ENCODE assay signal across 8 cellular contexts in the genomic region with DNA sequence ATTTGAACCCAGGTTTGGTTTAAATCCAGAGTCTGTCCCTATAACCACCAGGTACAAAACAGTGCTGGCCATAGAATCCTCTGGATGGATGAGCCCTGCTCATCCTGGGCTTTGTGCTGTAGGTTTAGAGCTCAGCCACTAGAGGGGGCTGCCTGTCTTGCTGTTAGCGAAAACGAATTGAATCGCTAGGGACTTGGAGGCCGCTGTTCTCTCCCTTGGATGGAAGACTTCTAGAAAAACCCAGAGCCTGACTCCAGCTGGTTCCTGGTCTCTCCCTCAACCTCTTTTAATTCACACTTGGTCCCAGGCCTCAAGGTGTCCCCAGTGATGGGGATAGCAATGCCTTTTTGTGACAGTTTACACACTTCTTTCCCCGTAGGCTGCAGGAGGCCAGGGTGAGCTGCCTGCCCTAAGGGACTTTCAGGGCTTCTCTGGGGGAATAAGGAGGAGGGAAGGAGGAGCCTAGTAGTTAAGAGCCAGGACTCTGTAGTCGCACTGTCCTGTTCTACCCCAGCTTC. TPM values are rescaled to one million over a fixed set of nuclear protein-coding genes. Genes with fewer than 3 reads are reported as not detected.
DNase-seq lines count a peak whose midpoint lies in the region; ATAC-seq, FAIRE-seq and TF ChIP-seq lines count a peak whose summit lies in the region.

No MANE protein-coding gene starts in this region.

- H3K9me3 ChIP-seq in AG04450 (ENCODE audit: control insufficient read depth, insufficient read depth, low read length) (no peaks in the 10 kb centered on the region), endothelial cell of umbilical vein (replicated peaks; ENCODE audit: control insufficient read depth, insufficient read depth, low read length) (no peaks in the 10 kb centered on the region)

- CTCF ChIA-PET in AG04450 (lab: Charles Lee) = interaction anchor here (0.8 to 3.4 kb wide), 28 partner anchors 8 to 1000 kb away, joined by 3 to 34 read pairs (median 4); partner anchors contain the start of genes NCBP2L, RBM41 and RIPPLY1
- CTCF ChIA-PET in endothelial cell of umbilical vein (lab: Charles Lee) = interaction anchor here (0.8 to 5.3 kb wide), 18 partner anchors 9 to 882 kb away, joined by 3 to 121 read pairs (median 4); partner anchors contain the start of genes NCBP2L and RIPPLY1

- no peaks in the 10 kb centered on the region for H4K20me1 ChIP-seq in endothelial cell of umbilical vein (replicated peaks; ENCODE audit: control insufficient read depth, extremely low read depth, insufficient read depth, low read length)

- BruUV-seq in endothelial cell of umbilical vein (replicated peaks; lab: Mats Ljungman, UMichigan) = no TSS peak

- peaks cover 16% of the 10 kb centered on the region for H3K4me1 ChIP-seq in endothelial cell of umbilical vein (ENCODE audit: control insufficient read depth, extremely low read depth, insufficient read depth, low read length)

- no peaks in the 10 kb centered on the region for H3K79me2 ChIP-seq in endothelial cell of umbilical vein (ENCODE audit: control insufficient read depth, insufficient read depth, low read length)

- H3K9ac ChIP-seq in endothelial cell of umbilical vein (replicated peaks; ENCODE audit: extremely low read depth, insufficient read depth, low read length) = no peak overlapping the region

- H3K4me2 ChIP-seq in endothelial cell of umbilical vein (ENCODE audit: insufficient read depth, low read length) = no peak overlapping the region

- peak; percentile 98 for FAIRE-seq in endothelial cell of umbilical vein (lab: Jason Lieb, UNC)

- peak overlapping the region; percentile 47 for H3K27ac ChIP-seq in AG04450 (ENCODE audit: low read depth, low read length)
- H3K27ac ChIP-seq in endothelial cell of umbilical vein (ENCODE audit: insufficient read depth, low read depth, low read length) = peak overlapping the region; percentile 35

- H3K27me3 ChIP-seq in AG04450 (ENCODE audit: control insufficient read depth, insufficient read depth, low read length) (no peaks in the 10 kb centered on the region), endothelial cell of umbilical vein (ENCODE audit: control insufficient read depth in 2 of 2, insufficient read depth in 2 of 2, low read length in 2 of 2) (no peaks in the 10 kb centered on the region)

- intact Hi-C loops in endothelial cell of umbilical vein (cut with micrococcal nuclease) = loop anchor here (1.0 to 10.0 kb wide), 4 partner anchors 24 to 430 kb away; no protein-coding TSS in a partner anchor

- peak; percentile 60 for ATAC-seq in GM18508 (IDR thresholded peaks at IDR 0.05; ENCODE audit: insufficient read depth, unreplicated experiment)
- peak; percentile 67 for ATAC-seq in HG03139 (IDR thresholded peaks at IDR 0.05; ENCODE audit: unreplicated experiment)

- peak; percentile 30 for DNase-seq in AG04450 (ENCODE audit: low read depth, low spot score)
- peak; percentile 20 to 76 for DNase-seq in NCI-H446 (lab: John Stamatoyannopoulos, UW)
- peak; percentile 65 for DNase-seq in activated CD8-positive, alpha-beta memory T cell treated with anti-CD3 and anti-CD28 coated beads for 24 hours
- peak; percentile 57 for DNase-seq in endothelial cell of umbilical vein (ENCODE audit: low read depth, low spot score)
- DNase-seq in mucosa of gallbladder (ENCODE audit: low spot score) = peak; percentile 48
- DNase-seq in stromal cell of bone marrow (ENCODE audit: low read depth) = peak; percentile 50

- POLR2A ChIA-PET in AG04450 (lab: Yijun Ruan, JAX) (no interaction called here), endothelial cell of umbilical vein (lab: Charles Lee) (interaction anchor here (1.0 kb wide), 1 partner anchor 24 kb away, joined by 3 read pairs; no protein-coding TSS in a partner anchor)

- H3K4me3 ChIP-seq in AG04450 (ENCODE audit: low read depth, low read length) (no peak overlapping the region), endothelial cell of umbilical vein (replicated peaks in 1 of 3; ENCODE audit: insufficient read depth in 1 of 3, low read depth in 1 of 3, low read length in 3 of 3) (no peak overlapping the region)

- no peak for TF ChIP-seq POLR2A in endothelial cell of umbilical vein (IDR thresholded peaks at IDR 0.05; ENCODE audit: low read depth, low read length)

- dilution Hi-C loops in endothelial cell of umbilical vein (cut with MboI; ENCODE audit: extremely low pct_ligation_motif_present, low sequenced_read_pairs) = no loop called here

- TF ChIP-seq CTCF in AG04450 (IDR thresholded peaks at IDR 0.05; ENCODE audit: low read depth, low read length) = peak; percentile 79
- peak; percentile 73 to 74 for TF ChIP-seq CTCF in endothelial cell of umbilical vein (IDR thresholded peaks at IDR 0.05; ENCODE audit: extremely low read depth in 1 of 2, insufficient read depth in 1 of 2, low read depth in 1 of 2, low read length in 2 of 2)

- no peaks in the 10 kb centered on the region for H3K9me1 ChIP-seq in endothelial cell of umbilical vein (replicated peaks; ENCODE audit: control insufficient read depth, extremely low read depth, insufficient read depth, low read length)

- H3K36me3 ChIP-seq in endothelial cell of umbilical vein (ENCODE audit: control insufficient read depth in 2 of 2, extremely low read depth in 1 of 2, insufficient read depth in 2 of 2, low read length in 2 of 2) = no peaks in the 10 kb centered on the region

- no peak overlapping the region for H2AFZ ChIP-seq in endothelial cell of umbilical vein (ENCODE audit: low read depth, low read length)

TF ChIP-seq in endothelial cell of umbilical vein, 7 proteins besides CTCF, POLR2A, EP300 and RAD21:
- no peak for TF ChIP-seq JUN (IDR thresholded peaks at IDR 0.05; ENCODE audit: borderline replicate concordance, insufficient read depth, insufficient read length, low read depth)
- TF ChIP-seq POLR2AphosphoS5 (IDR thresholded peaks at IDR 0.05; ENCODE audit: insufficient read depth, low read depth, low read length) = no peak
- no peak for TF ChIP-seq EZH2 (IDR thresholded peaks at IDR 0.05; ENCODE audit: borderline replicate concordance, low read depth, low read length, severe bottlenecking)
- no peak for TF ChIP-seq GATA2 (IDR thresholded peaks at IDR 0.05; ENCODE audit: insufficient read depth, insufficient read length, low read depth, low read length)
- TF ChIP-seq MAX (IDR thresholded peaks at IDR 0.05; ENCODE audit: insufficient read depth, insufficient read length) = no peak
- no peak for TF ChIP-seq MYC (IDR thresholded peaks at IDR 0.05; ENCODE audit: low read depth, low read length)
- TF ChIP-seq FOS (IDR thresholded peaks at IDR 0.05; ENCODE audit: borderline replicate concordance, insufficient read depth, low read length) = no peak

RNA-seq across cellular contexts. Expression of gene RIPPLY1, which starts 8.7 kb away (rescaled TPM):
- polyA plus RNA-seq in AG04450 (2011; rRNA removed) (not detected in 2 replicates), endothelial cell of umbilical vein (not detected in 2 replicates)
- not detected in 2 replicates for polyA minus RNA-seq in AG04450 (2011; rRNA and poly(A)+ RNA removed)
- total RNA-seq in endothelial cell of umbilical vein (not detected in 2 replicates), mucosa of gallbladder (not detected)
- polyA plus RNA-seq in endothelial cell of umbilical vein (2011; cell fraction: cytosol; rRNA removed) = not detected in 2 replicates
- polyA plus RNA-seq in endothelial cell of umbilical vein (2011; cell fraction: nucleus; rRNA removed) = not detected in 2 replicates
- not detected in 2 replicates for polyA plus RNA-seq in endothelial cell of umbilical vein (2012)
- polyA minus RNA-seq in endothelial cell of umbilical vein = not detected in 2 replicates
- not detected for polyA minus RNA-seq in endothelial cell of umbilical vein (2011; cell fraction: cytosol; rRNA and poly(A)+ RNA removed)
- polyA minus RNA-seq in endothelial cell of umbilical vein (2011; cell fraction: nucleus; rRNA and poly(A)+ RNA removed) = not detected in 2 replicates

RNA-seq across cellular contexts. Expression of gene CLDN2, which starts 25.8 kb away (rescaled TPM):
- polyA plus RNA-seq in AG04450 (2011; rRNA removed) = 0.04 TPM in 1 of 2 replicates, not detected in the other
- polyA minus RNA-seq in AG04450 (2011; rRNA and poly(A)+ RNA removed) = not detected in 2 replicates
- not detected in 2 replicates for total RNA-seq in endothelial cell of umbilical vein
- not detected in 2 replicates for polyA plus RNA-seq in endothelial cell of umbilical vein
- not detected in 2 replicates for polyA plus RNA-seq in endothelial cell of umbilical vein (2011; cell fraction: cytosol; rRNA removed)
- not detected in 2 replicates for polyA plus RNA-seq in endothelial cell of umbilical vein (2011; cell fraction: nucleus; rRNA removed)
- 0.07 TPM in 1 of 2 replicates, not detected in the other for polyA plus RNA-seq in endothelial cell of umbilical vein (2012)
- polyA minus RNA-seq in endothelial cell of umbilical vein = not detected in 2 replicates
- polyA minus RNA-seq in endothelial cell of umbilical vein (2011; cell fraction: cytosol; rRNA and poly(A)+ RNA removed) = not detected
- polyA minus RNA-seq in endothelial cell of umbilical vein (2011; cell fraction: nucleus; rRNA and poly(A)+ RNA removed) = not detected in 2 replicates
- total RNA-seq in mucosa of gallbladder = 236 TPM

Comparison
In these comparisons a context has a peak if more than half of its experiments do, and no peak if none do; other contexts are left out.
1. RNA of gene CLDN2, which starts 25.8 kb away (total RNA-seq): 236 TPM in mucosa of gallbladder (single experiment); not detected in endothelial cell of umbilical vein; every median in the first group is over 100 times any median in the second.
2. Peak in every context shown above with its lines, with median percentiles within 50 percentile points of each other: DNase-seq.